Comparison of ENCODE assay signal across 13 cellular contexts in the genomic region with DNA sequence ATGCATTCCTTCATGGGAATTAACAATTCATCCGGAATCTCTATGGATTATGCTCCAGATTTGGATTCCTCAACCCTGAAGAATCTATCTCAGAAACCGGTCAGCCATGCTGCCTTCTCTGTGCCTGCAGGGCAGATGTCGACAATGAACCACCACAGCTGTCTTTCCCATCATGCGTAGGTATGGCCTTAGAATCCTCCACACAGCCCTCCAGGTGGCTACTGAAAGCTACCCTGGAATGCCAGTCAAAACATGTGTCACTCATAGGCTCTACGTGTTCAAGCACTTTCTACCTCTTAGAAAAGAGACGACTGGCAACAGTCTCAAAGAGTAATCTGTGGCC.
"Had no signal": no experiment of that assay in that cellular context is flagged by ENCODE, and none has a peak within 500 bp of the region (broad histone marks: within the 10 kb centered on the region; RNA-seq: fewer than 3 reads in every experiment).

No MANE protein-coding gene starts in this region.

- DNase-seq: activated B cell treated with CpG ODN at 0.5 μM for 24 hours; activated CD4-positive, alpha-beta T cell treated with anti-CD3 and anti-CD28 coated beads, Interleukin-2, amount 10 ng/mL, durations not matched to agents 7 days and 5 days; activated CD8-positive, alpha-beta memory T cell treated with anti-CD3 and anti-CD28 coated beads, Interleukin-2, amount 50 U/mL, for 48 hours; activated naive CD4-positive, alpha-beta T cell treated with anti-CD3 and anti-CD28 coated beads for 36 hours; dorsolateral prefrontal cortex; right lobe of liver; stimulated activated CD4-positive, alpha-beta T cell treated with anti-CD3 and anti-CD28 coated beads, Interleukin-1b, Interleukin-23, amount 100 ng/mL, for 48 hours; stomach; T-helper 2 cell; uterus had no signal

- H3K9me3 ChIP-seq: ascending aorta, gastroesophageal sphincter, right lobe of liver, stomach, thoracic aorta, uterus had no signal

- H3K4me3 ChIP-seq: ascending aorta, dorsolateral prefrontal cortex, gastroesophageal sphincter, right lobe of liver, stomach, thoracic aorta, uterus had no signal

- H3K27me3 ChIP-seq: ascending aorta, dorsolateral prefrontal cortex, gastroesophageal sphincter, right lobe of liver, stomach, uterus had no signal

- H3K27ac ChIP-seq: dorsolateral prefrontal cortex, gastroesophageal sphincter, stomach, uterus had no signal

- H3K36me3 ChIP-seq: ascending aorta, gastroesophageal sphincter, right lobe of liver, stomach, thoracic aorta, uterus had no signal

- H3K4me1 ChIP-seq: right lobe of liver had no signal
